In the genomic region with DNA sequence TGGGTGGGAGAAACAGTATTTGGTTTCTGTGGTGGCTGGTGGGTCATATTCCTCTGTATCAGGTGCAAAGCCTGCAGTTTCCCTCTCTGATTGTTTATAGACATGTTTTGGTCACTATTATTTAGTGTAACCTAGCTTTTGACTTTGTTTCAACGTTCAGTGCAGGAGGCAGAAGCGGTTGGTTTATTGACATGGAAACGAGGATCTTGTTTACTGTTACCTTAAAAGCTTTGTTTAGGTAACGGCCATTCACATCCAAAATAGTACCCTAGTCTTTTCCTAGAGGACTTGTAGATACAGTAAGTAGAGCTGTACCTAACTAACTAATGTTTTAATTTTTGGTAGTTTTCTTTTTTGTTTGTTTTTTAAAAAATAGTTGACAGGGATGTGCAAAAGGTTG, we compare ENCODE assay signal across 14 cellular contexts. TPM values are rescaled to one million over a fixed set of nuclear protein-coding genes. Genes with fewer than 3 reads are reported as not detected.
DNase-seq lines count a peak whose midpoint lies in the region; ATAC-seq, FAIRE-seq and TF ChIP-seq lines count a peak whose summit lies in the region.
"Had no signal": no experiment of that assay in that cellular context is flagged by ENCODE, and none has a peak within 500 bp of the region (broad histone marks: within the 10 kb centered on the region; RNA-seq: fewer than 3 reads in every experiment).

No MANE protein-coding gene starts in this region.

- H3K9me3 ChIP-seq in A549 (no peaks in the 10 kb centered on the region), DOHH2 (ENCODE audit: control insufficient read depth, insufficient read depth, low read length) (no peaks in the 10 kb centered on the region), iPS-18a (ENCODE audit: control insufficient read depth, low read depth, low read length) (no peaks in the 10 kb centered on the region), spleen (no peaks in the 10 kb centered on the region)
- H3K9me3 ChIP-seq: stomach had no signal

- POLR2A ChIA-PET in A549 (lab: Yijun Ruan, JAX): no interaction called here
- POLR2A ChIA-PET in T-cell (lab: Charles Lee): no interaction called here

- WGBS in A549 (ENCODE audit: missing lambda C conversion rate): 72% methylated on average over 4 of the region's 4 CpGs
- WGBS in spleen, 5 donors: 32 to 67% (median 58%) methylated on average over 4 of the region's 4 CpGs

- TF ChIP-seq RAD21 in A549 (conservative IDR thresholded peaks at IDR 0.05 in 1 of 2, IDR thresholded peaks at IDR 0.05 in 1 of 2): no peak

- H3K4me1 Mint-ChIP-seq in T-cell: peaks cover 73 to 81% (median 75%) of the 10 kb centered on the region in 3 donors

- H3F3A ChIP-seq in DOHH2 (ENCODE audit: control insufficient read depth, insufficient read depth): peaks cover 10% of the 10 kb centered on the region

- H3K79me2 ChIP-seq in DOHH2 (ENCODE audit: control insufficient read depth, low read length): peaks cover 81% of the 10 kb centered on the region

- no peaks in the 10 kb centered on the region for H3K9me2 ChIP-seq in DOHH2 (replicated peaks; ENCODE audit: control insufficient read depth, low read length)

- no peaks in the 10 kb centered on the region for H3K9me3 Mint-ChIP-seq in T-cell
- H3K9me3 Mint-ChIP-seq: activated naive CD4-positive, alpha-beta T cell treated with anti-CD3 and anti-CD28 coated beads, Interleukin-2, amount 50 U/mL, for 72 hours; effector memory CD8-positive, alpha-beta T cell had no signal

- H3K27ac Mint-ChIP-seq in T-cell: no peak overlapping the region

- TF ChIP-seq CTCF in A549 (IDR thresholded peaks at IDR 0.05): no peak
- TF ChIP-seq CTCF in DOHH2 (IDR thresholded peaks at IDR 0.05; ENCODE audit: low read depth, low read length, poor library complexity, severe bottlenecking): no peak
- no peak for TF ChIP-seq CTCF in spleen (IDR thresholded peaks at IDR 0.05 in 8 of 11, conservative IDR thresholded peaks at IDR 0.05 in 3 of 11)

- H3K27ac ChIP-seq in A549 (no peak overlapping the region), DOHH2 (ENCODE audit: low read depth, low read length) (peak overlapping the region; percentile 82), iPS-18a (ENCODE audit: low read length) (peak overlapping the region; percentile 4), spleen (no peak overlapping the region)
- H3K27ac ChIP-seq: HL-60, stomach had no signal

- H3K27me3 ChIP-seq in DOHH2 (ENCODE audit: control insufficient read depth, low read length) (no peaks in the 10 kb centered on the region), iPS-18a (ENCODE audit: control insufficient read depth, insufficient read depth, low read length) (peaks cover 10% of the 10 kb centered on the region), spleen (replicated peaks in 1 of 7) (no peaks in the 10 kb centered on the region)
- H3K27me3 ChIP-seq: stomach had no signal

- H3K4me1 ChIP-seq in A549 (peaks cover 30% of the 10 kb centered on the region; the same call in 2 of the 3 replicates), DOHH2 (ENCODE audit: control insufficient read depth, low read length) (peaks cover 53% of the 10 kb centered on the region), iPS-18a (ENCODE audit: control insufficient read depth, low read depth, low read length) (peaks cover 37% of the 10 kb centered on the region), spleen (peaks cover 15 to 84% (median 56%) of the 10 kb centered on the region in 6 donors)

- H3K36me3 ChIP-seq in DOHH2 (ENCODE audit: control insufficient read depth, low read length): peaks cover 75% of the 10 kb centered on the region
- peaks cover 36% of the 10 kb centered on the region for H3K36me3 ChIP-seq in iPS-18a (ENCODE audit: control insufficient read depth, low read depth, low read length)
- H3K36me3 ChIP-seq in spleen: peaks cover 0 to 46% (median 18%) of the 10 kb centered on the region in 6 donors

- no peaks in the 10 kb centered on the region for H3K27me3 Mint-ChIP-seq in T-cell
- H3K27me3 Mint-ChIP-seq: effector memory CD8-positive, alpha-beta T cell had no signal

- ATAC-seq in A549 (no peak), T-cell (replicated peaks in 1 of 4) (no peak), GM18505 (IDR thresholded peaks at IDR 0.05; ENCODE audit: unreplicated experiment) (no peak), HG02870 (IDR thresholded peaks at IDR 0.05; ENCODE audit: unreplicated experiment) (no peak), GM19463 (IDR thresholded peaks at IDR 0.05; ENCODE audit: unreplicated experiment) (no peak)
- ATAC-seq: activated naive CD4-positive, alpha-beta T cell treated with anti-CD3 and anti-CD28 coated beads, Interleukin-2, amount 50 U/mL, for 72 hours; effector memory CD8-positive, alpha-beta T cell; Right ventricle myocardium inferior had no signal

- peak overlapping the region; percentile 17 to 98 (median 28) for H3K4me3 Mint-ChIP-seq in T-cell

- DNase-seq in A549 (ENCODE audit: low read depth in 1 of 2, low spot score in 1 of 2) (no peak), T-cell (no peak), spleen (no peak)
- DNase-seq: effector memory CD8-positive, alpha-beta T cell; NCI-H1694; stomach had no signal

- H3K4me3 ChIP-seq in A549 (no peak overlapping the region), DOHH2 (ENCODE audit: low read length) (peak overlapping the region; percentile 89), iPS-18a (ENCODE audit: low read length) (peak overlapping the region; percentile 89), spleen (peak overlapping the region in 1 of 8 donors; percentile 90)

- intact Hi-C loops in spleen (cut with DNase I; ENCODE audit: low total_unique reads): no loop called here

- H4K20me1 ChIP-seq in DOHH2 (ENCODE audit: control insufficient read depth, insufficient read depth, low read depth, low read length): 0 out of 2 replicates have a peak, but pooled peaks cover 4% of the 10 kb centered on the region

- no peak for FAIRE-seq in A549 (lab: Jason Lieb, UNC)

- H3K36me3 Mint-ChIP-seq in T-cell: peaks cover 47% of the 10 kb centered on the region

- H3K4me2 ChIP-seq in A549 (peak overlapping the region; percentile 99; the same call in 2 of the 3 replicates), DOHH2 (ENCODE audit: low read length) (peak overlapping the region; percentile 89)

- no peak for TF ChIP-seq EP300 in A549 (IDR thresholded peaks at IDR 0.05)

- CTCF ChIA-PET in A549 (lab: Yijun Ruan, JAX) (interaction anchor here (1.7 to 3.0 kb wide), 2 partner anchors 16 to 338 kb away, joined by 4 to 34 read pairs; no protein-coding TSS in a partner anchor), T-cell (lab: Charles Lee) (interaction anchor here (0.6 to 2.1 kb wide), 3 partner anchors 10 to 1737 kb away, joined by 3 to 9 read pairs (median 3); no protein-coding TSS in a partner anchor)

- TF ChIP-seq POLR2A in A549 (IDR thresholded peaks at IDR 0.05; ENCODE audit: low read length): no peak
- TF ChIP-seq POLR2A in GM18505 (IDR thresholded peaks at IDR 0.05; ENCODE audit: borderline replicate concordance, extremely low read depth, insufficient read depth, insufficient read length): no peak
- TF ChIP-seq POLR2A in spleen (IDR thresholded peaks at IDR 0.05): no peak

- peak overlapping the region; percentile 85 for H3K9ac ChIP-seq in iPS-18a (ENCODE audit: low read length)

TF ChIP-seq in A549, 52 proteins besides CTCF, POLR2A, EP300 and RAD21:
- no peak for TF ChIP-seq ZFP36 (IDR thresholded peaks at IDR 0.05; ENCODE audit: borderline replicate concordance, partially characterized antibody)
- TF ChIP-seq EHMT2 (IDR thresholded peaks at IDR 0.05; ENCODE audit: low read depth): no peak
- TF ChIP-seq, protein P1, sequence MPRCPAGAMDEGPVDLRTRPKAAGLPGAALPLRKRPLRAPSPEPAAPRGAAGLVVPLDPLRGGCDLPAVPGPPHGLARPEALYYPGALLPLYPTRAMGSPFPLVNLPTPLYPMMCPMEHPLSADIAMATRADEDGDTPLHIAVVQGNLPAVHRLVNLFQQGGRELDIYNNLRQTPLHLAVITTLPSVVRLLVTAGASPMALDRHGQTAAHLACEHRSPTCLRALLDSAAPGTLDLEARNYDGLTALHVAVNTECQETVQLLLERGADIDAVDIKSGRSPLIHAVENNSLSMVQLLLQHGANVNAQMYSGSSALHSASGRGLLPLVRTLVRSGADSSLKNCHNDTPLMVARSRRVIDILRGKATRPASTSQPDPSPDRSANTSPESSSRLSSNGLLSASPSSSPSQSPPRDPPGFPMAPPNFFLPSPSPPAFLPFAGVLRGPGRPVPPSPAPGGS (IDR thresholded peaks at IDR 0.05): no peak
- no peak for TF ChIP-seq SREBF2 (IDR thresholded peaks at IDR 0.05)
- TF ChIP-seq PHF8 (IDR thresholded peaks at IDR 0.05; ENCODE audit: borderline replicate concordance, low read depth): no peak
- TF ChIP-seq ZNF302 (CRISPR knock-in tag; IDR thresholded peaks at IDR 0.05): no peak

RNA-seq across cellular contexts. Expression of a gene that starts 3.5 kb away (rescaled TPM):
- 44.4 and 47.5 TPM in 2 replicates for polyA plus RNA-seq in A549 (2011; rRNA removed)
- 28.1 and 30.1 TPM in 2 replicates for polyA plus RNA-seq in A549 (2012; cell fraction: cytosol; rRNA removed)
- 24.4 and 31.1 TPM in 2 replicates for polyA plus RNA-seq in A549 (2012; cell fraction: nucleus; rRNA removed)
- polyA plus RNA-seq in A549 (2017; fragmentation: RNase III; extraction: RNeasy Plus Mini Kit Qiagen cat#74134 plus additional on column Dnase treatment): 40.9 to 45.4 TPM (median 43.6 TPM) in 3 replicates
- 66.7 and 75.6 TPM in 2 replicates for polyA minus RNA-seq in A549 (2011; rRNA and poly(A)+ RNA removed)
- total RNA-seq in T-cell: 100 to 1,000 TPM in 4 of 5 donors, 10 to 100 TPM in 1; 98.6 to 148 (median 113) TPM
- 100 to 1,000 TPM in 2 of 7 donors, 10 to 100 TPM in 5; 47.0 to 131 (median 87.2) TPM for total RNA-seq in spleen
- polyA plus RNA-seq in spleen: 10 to 100 TPM in 2 of 3 donors, 1 to 10 TPM in 1; 9.8 to 18.0 (median 13.2) TPM

Comparison
In these comparisons a context has a peak if more than half of its experiments do, and no peak if none do; other contexts are left out.
1. H3K27ac ChIP-seq: peak in DOHH2 (single experiment) and iPS-18a (single experiment); none in A549 (0 of 2) and spleen (0 of 8).